10 cellular contexts compared by ENCODE assay signal in the genomic region with DNA sequence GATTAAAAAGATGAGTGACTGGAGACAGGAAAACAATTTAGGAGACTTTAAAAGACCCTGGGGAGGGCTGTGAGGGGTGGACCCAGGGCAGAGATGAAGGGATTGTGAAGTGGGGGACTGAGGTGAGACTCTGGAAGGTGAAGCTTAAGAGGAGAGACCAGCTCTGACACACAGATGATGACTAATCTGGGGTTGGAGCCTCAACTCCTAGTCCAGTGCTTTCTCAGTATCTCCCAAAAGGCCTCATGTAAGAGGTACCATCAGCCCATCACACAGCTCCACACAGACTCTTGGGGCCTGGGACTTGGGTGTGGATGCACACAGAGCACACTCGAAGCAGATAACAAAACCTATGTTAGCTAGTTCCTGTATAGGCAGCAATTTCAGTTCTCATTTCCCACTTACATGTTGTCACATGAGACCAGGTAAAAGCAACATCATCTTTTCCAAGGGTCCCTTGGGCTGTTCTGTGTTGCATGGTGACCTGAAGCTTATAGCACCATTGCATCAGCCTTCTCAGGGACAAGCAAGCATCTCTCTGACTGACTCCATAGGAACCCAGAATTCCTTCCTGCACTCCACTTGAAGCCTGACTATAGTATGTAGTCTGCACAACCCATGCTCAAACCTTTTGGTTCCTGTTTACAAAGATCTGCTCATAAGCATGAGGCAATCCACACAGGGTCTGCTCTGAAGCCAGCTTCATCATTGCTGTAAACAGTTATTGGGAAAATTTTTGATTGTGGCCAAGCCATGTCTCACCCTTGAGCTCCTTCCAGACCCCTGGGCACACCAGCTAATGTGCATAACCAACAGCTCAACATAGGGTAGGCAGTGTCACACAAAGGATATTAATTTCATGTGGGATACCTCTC.
DNase-seq lines count a peak whose midpoint lies in the region; ATAC-seq and TF ChIP-seq lines count a peak whose summit lies in the region.
"Had no signal": no experiment of that assay in that cellular context is flagged by ENCODE, and none has a peak within 500 bp of the region (broad histone marks: within the 10 kb centered on the region; RNA-seq: fewer than 3 reads in every experiment).

No MANE protein-coding gene starts in this region.

- H3K9me3 ChIP-seq in CD8-positive, alpha-beta T cell (ENCODE audit: low read length): no peaks in the 10 kb centered on the region

- DNase-seq in activated effector memory CD4-positive, alpha-beta T cell treated with Interleukin-2 at 50 U/mL for 16 hours: no peak
- DNase-seq in cerebellar nuclear complex (lab: John Stamatoyannopoulos, UW) (no peak), HEK293T (ENCODE audit: extremely low spot score) (no peak)
- no peak for DNase-seq in CD8-positive, alpha-beta T cell
- DNase-seq: amniotic stem cell, NCI-H526 had no signal

- CTCF ChIA-PET in HEK293T (lab: Yijun Ruan, JAX): interaction anchor here (0.6 to 1.6 kb wide), 5 partner anchors 8 to 343 kb away, joined by 3 to 8 read pairs (median 3); no protein-coding TSS in a partner anchor
- CTCF ChIA-PET in CD8-positive, alpha-beta T cell (lab: Charles Lee): no interaction called here

- H3K36me3 Mint-ChIP-seq in dendritic cell treated with granulocyte-macrophage colony-stimulating factor and Interleukin-4, amounts not matched to agents 40 ng/mL and 50 ng/mL, for 4 days (ENCODE audit: low read depth): no peaks in the 10 kb centered on the region
- no peaks in the 10 kb centered on the region for H3K36me3 Mint-ChIP-seq in CD8-positive, alpha-beta T cell

- TF ChIP-seq POLR2A in GM18505 (IDR thresholded peaks at IDR 0.05; ENCODE audit: borderline replicate concordance, extremely low read depth, insufficient read depth, insufficient read length): peak; percentile 28

- H3K9me3 Mint-ChIP-seq in dendritic cell treated with granulocyte-macrophage colony-stimulating factor and Interleukin-4, amounts not matched to agents 40 ng/mL and 50 ng/mL, for 4 days: no peaks in the 10 kb centered on the region
- H3K9me3 Mint-ChIP-seq in CD8-positive, alpha-beta T cell: no peaks in the 10 kb centered on the region

- peaks cover 2% of the 10 kb centered on the region for H3K27me3 Mint-ChIP-seq in dendritic cell treated with granulocyte-macrophage colony-stimulating factor and Interleukin-4, amounts not matched to agents 40 ng/mL and 50 ng/mL, for 4 days
- no peaks in the 10 kb centered on the region for H3K27me3 Mint-ChIP-seq in CD8-positive, alpha-beta T cell (ENCODE audit: low read depth)

- TF ChIP-seq CTCF in CD8-positive, alpha-beta T cell (IDR thresholded peaks at IDR 0.05): no peak

- intact Hi-C loops in dendritic cell treated with granulocyte-macrophage colony-stimulating factor and Interleukin-4, amounts not matched to agents 40 ng/mL and 50 ng/mL, for 4 days (cut with micrococcal nuclease): no loop called here
- intact Hi-C loops in CD8-positive, alpha-beta T cell (cut with DNase I, micrococcal nuclease): no loop called here

- no peak overlapping the region for H3K27ac ChIP-seq in CD8-positive, alpha-beta T cell (ENCODE audit: low read depth, low read length)

- H3K27ac Mint-ChIP-seq in dendritic cell treated with granulocyte-macrophage colony-stimulating factor and Interleukin-4, amounts not matched to agents 40 ng/mL and 50 ng/mL, for 4 days: peak overlapping the region; percentile 35
- no peak overlapping the region for H3K27ac Mint-ChIP-seq in CD8-positive, alpha-beta T cell

- no peak overlapping the region for H3K4me3 Mint-ChIP-seq in dendritic cell treated with granulocyte-macrophage colony-stimulating factor and Interleukin-4, amounts not matched to agents 40 ng/mL and 50 ng/mL, for 4 days
- no peak overlapping the region for H3K4me3 Mint-ChIP-seq in CD8-positive, alpha-beta T cell

- ATAC-seq in GM18505 (IDR thresholded peaks at IDR 0.05; ENCODE audit: unreplicated experiment) (peak; percentile 81), GM21360 (IDR thresholded peaks at IDR 0.05; ENCODE audit: unreplicated experiment) (peak; percentile 77), HG03108 (IDR thresholded peaks at IDR 0.05; ENCODE audit: unreplicated experiment) (peak; percentile 76)
- ATAC-seq in CD8-positive, alpha-beta T cell: no peak

- peaks cover 10% of the 10 kb centered on the region for H3K4me1 Mint-ChIP-seq in dendritic cell treated with granulocyte-macrophage colony-stimulating factor and Interleukin-4, amounts not matched to agents 40 ng/mL and 50 ng/mL, for 4 days (ENCODE audit: low read depth)
- H3K4me1 Mint-ChIP-seq in CD8-positive, alpha-beta T cell (ENCODE audit: low read depth): no peaks in the 10 kb centered on the region

- POLR2A ChIA-PET in HEK293T (lab: Yijun Ruan, JAX): interaction anchor here (1.0 kb wide), 1 partner anchor 530 kb away, joined by 3 read pairs; no protein-coding TSS in a partner anchor
- POLR2A ChIA-PET in CD8-positive, alpha-beta T cell (lab: Charles Lee): no interaction called here

- no peaks in the 10 kb centered on the region for H3K27me3 ChIP-seq in CD8-positive, alpha-beta T cell (ENCODE audit: insufficient read depth, low read length)

- no peak overlapping the region for H3K4me3 ChIP-seq in CD8-positive, alpha-beta T cell (ENCODE audit: low read depth, low read length)

- no peaks in the 10 kb centered on the region for H3K4me1 ChIP-seq in CD8-positive, alpha-beta T cell (ENCODE audit: insufficient read depth, low read length)

- no peaks in the 10 kb centered on the region for H3K36me3 ChIP-seq in CD8-positive, alpha-beta T cell (ENCODE audit: insufficient read depth, low read length)

TF ChIP-seq in HEK293T, 16 proteins besides CTCF, POLR2A, EP300 and RAD21:
- TF ChIP-seq BHLHE40 (IDR thresholded peaks at IDR 0.05; ENCODE audit: borderline replicate concordance): no peak
- TF ChIP-seq, protein P1, sequence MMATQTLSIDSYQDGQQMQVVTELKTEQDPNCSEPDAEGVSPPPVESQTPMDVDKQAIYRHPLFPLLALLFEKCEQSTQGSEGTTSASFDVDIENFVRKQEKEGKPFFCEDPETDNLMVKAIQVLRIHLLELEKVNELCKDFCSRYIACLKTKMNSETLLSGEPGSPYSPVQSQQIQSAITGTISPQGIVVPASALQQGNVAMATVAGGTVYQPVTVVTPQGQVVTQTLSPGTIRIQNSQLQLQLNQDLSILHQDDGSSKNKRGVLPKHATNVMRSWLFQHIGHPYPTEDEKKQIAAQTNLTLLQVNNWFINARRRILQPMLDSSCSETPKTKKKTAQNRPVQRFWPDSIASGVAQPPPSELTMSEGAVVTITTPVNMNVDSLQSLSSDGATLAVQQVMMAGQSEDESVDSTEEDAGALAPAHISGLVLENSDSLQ (IDR thresholded peaks at IDR 0.05): no peak
